19 cellular contexts compared by ENCODE assay signal in genomic region chr5:143047091-143047490, GRCh38.
A peak's percentile ranks its signal among the peaks of the same experiment; 100 is the strongest.
DNase-seq lines count a peak whose midpoint lies in the region; ATAC-seq lines count a peak whose summit lies in the region.
"Had no signal": no experiment of that assay in that cellular context is flagged by ENCODE, and none has a peak within 500 bp of the region (broad histone marks: within the 10 kb centered on the region; RNA-seq: fewer than 3 reads in every experiment).

No MANE protein-coding gene starts in this region.

- peak; percentile 79 for ATAC-seq in stimulated activated effector memory CD8-positive, alpha-beta T cell treated with anti-CD3 and anti-CD28 coated beads, Interleukin-12 subunit alpha, Interleukin-12 subunit beta, amount 100 ng/mL, for 72 hours
- ATAC-seq: HepG2 had no signal

- no peaks in the 10 kb centered on the region for H3K27me3 Mint-ChIP-seq in activated naive CD4-positive, alpha-beta T cell treated with anti-CD3 and anti-CD28 coated beads, Interleukin-2, amount 50 U/mL, for 24 hours
- no peaks in the 10 kb centered on the region for H3K27me3 Mint-ChIP-seq in activated naive CD4-positive, alpha-beta T cell treated with anti-CD3 and anti-CD28 coated beads, Interleukin-2, amount 10 ng/mL, durations not matched to agents 7 days and 5 days
- H3K27me3 Mint-ChIP-seq: CD4-positive, CD25-positive, alpha-beta regulatory T cell had no signal

- H3K4me2 ChIP-seq in Karpas-422 (ENCODE audit: low read depth, low read length, poor library complexity, severe bottlenecking), result peak overlapping the region; percentile 40

- H3K4me3 ChIP-seq in Karpas-422 (ENCODE audit: low read length), result 0 out of 2 replicates have a peak overlapping the region, but pooled peaks have one; percentile 7
- H3K4me3 ChIP-seq: GM12878, HAP-1 had no signal

- no peak overlapping the region for H3K4me3 Mint-ChIP-seq in activated naive CD4-positive, alpha-beta T cell treated with anti-CD3 and anti-CD28 coated beads, Interleukin-2, amount 50 U/mL, for 24 hours
- no peak overlapping the region for H3K4me3 Mint-ChIP-seq in activated naive CD4-positive, alpha-beta T cell treated with anti-CD3 and anti-CD28 coated beads, Interleukin-2, amount 10 ng/mL, durations not matched to agents 7 days and 5 days
- no peak overlapping the region for H3K4me3 Mint-ChIP-seq in stimulated activated effector memory CD8-positive, alpha-beta T cell treated with anti-CD3 and anti-CD28 coated beads, Interleukin-12 subunit alpha, Interleukin-12 subunit beta, amount 100 ng/mL, for 72 hours
- H3K4me3 Mint-ChIP-seq: CD4-positive, CD25-positive, alpha-beta regulatory T cell; CD8-positive, alpha-beta memory T cell had no signal

- peaks cover 83% of the 10 kb centered on the region for H3K4me1 ChIP-seq in Karpas-422 (ENCODE audit: low read length)

- H3K27me3 ChIP-seq in Karpas-422 (ENCODE audit: low read length), result no peaks in the 10 kb centered on the region
- H3K27me3 ChIP-seq: BE2C had no signal

- peaks cover 19% of the 10 kb centered on the region for H3K4me1 Mint-ChIP-seq in activated naive CD4-positive, alpha-beta T cell treated with anti-CD3 and anti-CD28 coated beads, Interleukin-2, amount 50 U/mL, for 24 hours
- peaks cover 8% of the 10 kb centered on the region for H3K4me1 Mint-ChIP-seq in activated naive CD4-positive, alpha-beta T cell treated with anti-CD3 and anti-CD28 coated beads, Interleukin-2, amount 10 ng/mL, durations not matched to agents 7 days and 5 days
- peaks cover 28% of the 10 kb centered on the region for H3K4me1 Mint-ChIP-seq in stimulated activated effector memory CD8-positive, alpha-beta T cell treated with anti-CD3 and anti-CD28 coated beads, Interleukin-12 subunit alpha, Interleukin-12 subunit beta, amount 100 ng/mL, for 72 hours

- no peaks in the 10 kb centered on the region for H3K9me2 ChIP-seq in Karpas-422 (replicated peaks; ENCODE audit: insufficient read depth, low read length)

- H2AFZ ChIP-seq in Karpas-422 (ENCODE audit: low read length), result peak overlapping the region; percentile 68

- H3K27ac ChIP-seq in Karpas-422 (ENCODE audit: low read length), result peak overlapping the region; percentile 85

- H3K79me2 ChIP-seq in Karpas-422 (ENCODE audit: low read length), result no peaks in the 10 kb centered on the region

- peaks cover 33% of the 10 kb centered on the region for H3K36me3 Mint-ChIP-seq in activated naive CD4-positive, alpha-beta T cell treated with anti-CD3 and anti-CD28 coated beads, Interleukin-2, amount 50 U/mL, for 24 hours
- H3K36me3 Mint-ChIP-seq in activated naive CD4-positive, alpha-beta T cell treated with anti-CD3 and anti-CD28 coated beads, Interleukin-2, amount 10 ng/mL, durations not matched to agents 7 days and 5 days, result peaks cover 23% of the 10 kb centered on the region
- H3K36me3 Mint-ChIP-seq in stimulated activated effector memory CD8-positive, alpha-beta T cell treated with anti-CD3 and anti-CD28 coated beads, Interleukin-12 subunit alpha, Interleukin-12 subunit beta, amount 100 ng/mL, for 72 hours, result peaks cover 30% of the 10 kb centered on the region

- CTCF ChIA-PET in activated naive CD4-positive, alpha-beta T cell treated with anti-CD3 and anti-CD28 coated beads, Interleukin-2, amount 10 ng/mL, durations not matched to agents 7 days and 5 days (lab: Charles Lee), result no interaction called here

- peak overlapping the region; percentile 3 for H3K27ac Mint-ChIP-seq in activated naive CD4-positive, alpha-beta T cell treated with anti-CD3 and anti-CD28 coated beads, Interleukin-2, amount 50 U/mL, for 24 hours
- H3K27ac Mint-ChIP-seq in activated naive CD4-positive, alpha-beta T cell treated with anti-CD3 and anti-CD28 coated beads, Interleukin-2, amount 10 ng/mL, durations not matched to agents 7 days and 5 days, result no peak overlapping the region
- no peak overlapping the region for H3K27ac Mint-ChIP-seq in stimulated activated effector memory CD8-positive, alpha-beta T cell treated with anti-CD3 and anti-CD28 coated beads, Interleukin-12 subunit alpha, Interleukin-12 subunit beta, amount 100 ng/mL, for 72 hours
- H3K27ac Mint-ChIP-seq: CD4-positive, CD25-positive, alpha-beta regulatory T cell had no signal

- peak overlapping the region; percentile 44 for H3K9ac ChIP-seq in Karpas-422 (ENCODE audit: low read length)

- no peaks in the 10 kb centered on the region for H3K36me3 ChIP-seq in Karpas-422 (ENCODE audit: insufficient read depth, low read length)
- H3K36me3 ChIP-seq: BE2C, HAP-1 had no signal

- no peaks in the 10 kb centered on the region for H4K20me1 ChIP-seq in Karpas-422 (ENCODE audit: insufficient read depth, low read depth, low read length)

- no peaks in the 10 kb centered on the region for H3K9me3 ChIP-seq in Karpas-422 (ENCODE audit: low read length)
- H3K9me3 ChIP-seq: BE2C, HAP-1 had no signal

- DNase-seq in activated naive CD4-positive, alpha-beta T cell treated with anti-CD3 and anti-CD28 coated beads, Interleukin-2, amount 10 ng/mL, durations not matched to agents 7 days and 5 days, result no peak
- DNase-seq in Karpas-422 (no peak), NCI-H2081 treated with DMSO at 0.1 percent for 48 hours (lab: John Stamatoyannopoulos, UW) (no peak), SHP77 treated with DMSO at 0.1 percent for 48 hours (lab: John Stamatoyannopoulos, UW) (no peak)
- no peak for DNase-seq in stimulated activated effector memory CD8-positive, alpha-beta T cell treated with anti-CD3 and anti-CD28 coated beads, Interleukin-12 subunit alpha, Interleukin-12 subunit beta, amount 100 ng/mL, for 72 hours (ENCODE audit: low spot score in 2 of 2)
- DNase-seq: ACHN; BE2C; C1 segment of cervical spinal cord; CD4-positive, CD25-positive, alpha-beta regulatory T cell; CD8-positive, alpha-beta memory T cell; COR-L47; DMS 273 treated with DMSO at 0.1 percent for 48 hours; DMS53; DND-41; EL had no signal

- H3K9me3 Mint-ChIP-seq in activated naive CD4-positive, alpha-beta T cell treated with anti-CD3 and anti-CD28 coated beads, Interleukin-2, amount 50 U/mL, for 24 hours, result no peaks in the 10 kb centered on the region
- H3K9me3 Mint-ChIP-seq in activated naive CD4-positive, alpha-beta T cell treated with anti-CD3 and anti-CD28 coated beads, Interleukin-2, amount 10 ng/mL, durations not matched to agents 7 days and 5 days, result no peaks in the 10 kb centered on the region
- no peaks in the 10 kb centered on the region for H3K9me3 Mint-ChIP-seq in stimulated activated effector memory CD8-positive, alpha-beta T cell treated with anti-CD3 and anti-CD28 coated beads, Interleukin-12 subunit alpha, Interleukin-12 subunit beta, amount 100 ng/mL, for 72 hours
- H3K9me3 Mint-ChIP-seq: CD8-positive, alpha-beta memory T cell had no signal
